In genomic region chr17:61065263-61065773, GRCh38 we compare ENCODE assay signal across 10 cellular contexts.
A peak's percentile ranks its signal among the peaks of the same experiment; 100 is the strongest.
DNase-seq lines count a peak whose midpoint lies in the region; ATAC-seq, FAIRE-seq and TF ChIP-seq lines count a peak whose summit lies in the region.
"Had no signal": no experiment of that assay in that cellular context is flagged by ENCODE, and none has a peak within 500 bp of the region (broad histone marks: within the 10 kb centered on the region; RNA-seq: fewer than 3 reads in every experiment).

No MANE protein-coding gene starts in this region.

- peak; percentile 52 for DNase-seq in AG20443 (ENCODE audit: low spot score)
- DNase-seq in HFFc6 = peak; percentile 24
- DNase-seq in K562 (ENCODE audit: extremely low read depth in 1 of 4, low spot score in 3 of 4) = no peak
- peak; percentile 34 for DNase-seq in mesenchymal stem cell
- no peak for DNase-seq in effector CD4-positive, alpha-beta T cell
- DNase-seq in activated CD4-positive, CD25-positive, alpha-beta regulatory T cell (lab: John Stamatoyannopoulos, UW) = no peak
- no peak for DNase-seq in endothelial cell (ENCODE audit: low spot score)
- DNase-seq: activated CD4-positive, alpha-beta T cell treated with anti-CD3 and anti-CD28 coated beads for 4 hours had no signal

- no peak overlapping the region for H2BK12ac ChIP-seq in mesenchymal stem cell (ENCODE audit: low read length in 2 of 2)

- no peak overlapping the region for H3K23ac ChIP-seq in mesenchymal stem cell (ENCODE audit: low read length in 2 of 2)

- intact Hi-C loops in K562 (cut with micrococcal nuclease) = no loop called here

- H3K27ac Mint-ChIP-seq in HFFc6 = peak overlapping the region; percentile 57
- no peak overlapping the region for H3K27ac Mint-ChIP-seq in endothelial cell (ENCODE audit: unreplicated experiment)
- H3K27ac Mint-ChIP-seq: activated naive CD4-positive, alpha-beta T cell treated with anti-CD3 and anti-CD28 coated beads, Interleukin-2, amount 50 U/mL, for 72 hours had no signal

- H3K36me3 ChIP-seq in K562 (ENCODE audit: control insufficient read depth, insufficient read depth, low read length) (no peaks in the 10 kb centered on the region), mesenchymal stem cell (ENCODE audit: control insufficient read depth in 1 of 2, insufficient read depth in 2 of 2, low read depth in 1 of 2, low read length in 2 of 2) (no peaks in the 10 kb centered on the region)

- no peaks in the 10 kb centered on the region for H4K20me1 ChIP-seq in K562 (replicated peaks; ENCODE audit: control insufficient read depth, insufficient read depth, low read length)

- no peaks in the 10 kb centered on the region for H3K79me2 ChIP-seq in K562 (ENCODE audit: control insufficient read depth, insufficient read depth, low read length)

- BruUV-seq in K562 (replicated peaks; lab: Mats Ljungman, UMichigan) = no TSS peak

- no peak for FAIRE-seq in K562 (lab: Jason Lieb, UNC)

- H3K9ac ChIP-seq in K562 (ENCODE audit: insufficient read depth in 1 of 2, low read depth in 2 of 2, low read length in 2 of 2) = no peak overlapping the region
- peak overlapping the region; percentile 48 for H3K9ac ChIP-seq in mesenchymal stem cell (ENCODE audit: low read length)

- TF ChIP-seq POLR2A in K562 (conservative IDR thresholded peaks at IDR 0.05) = no peak

- H3K79me1 ChIP-seq in mesenchymal stem cell (replicated peaks; ENCODE audit: low read length, poor library complexity, severe bottlenecking) = no peaks in the 10 kb centered on the region

- no peak overlapping the region for H2BK15ac ChIP-seq in mesenchymal stem cell (ENCODE audit: low read depth, poor library complexity, severe bottlenecking)

- TF ChIP-seq CTCF in HFFc6 (IDR thresholded peaks at IDR 0.05) = no peak
- no peak for TF ChIP-seq CTCF in K562 (IDR thresholded peaks at IDR 0.05 in 2 of 3, conservative IDR thresholded peaks at IDR 0.05 in 1 of 3; ENCODE audit: insufficient read depth in 2 of 3, low read depth in 1 of 3, low read length in 3 of 3)
- no peak for TF ChIP-seq CTCF in endothelial cell (IDR thresholded peaks at IDR 0.05; ENCODE audit: unreplicated experiment)

- H2AK5ac ChIP-seq in mesenchymal stem cell (ENCODE audit: low read length, severe bottlenecking) = no peak overlapping the region

- H3K4me3 Mint-ChIP-seq in HFFc6 (peak overlapping the region; percentile 51), endothelial cell (ENCODE audit: unreplicated experiment) (no peak overlapping the region)

- in situ Hi-C loops in K562 (cut with MboI) = no loop called here

- no peak overlapping the region for H2BK5ac ChIP-seq in mesenchymal stem cell (ENCODE audit: low read depth, low read length, poor library complexity, severe bottlenecking)

- H3K4me2 ChIP-seq in K562 (ENCODE audit: insufficient read depth, low read length) (no peak overlapping the region), mesenchymal stem cell (ENCODE audit: low read length, poor library complexity, severe bottlenecking) (no peak overlapping the region)

- H3K9me1 ChIP-seq in K562 (ENCODE audit: control insufficient read depth, insufficient read depth, low read length) = no peaks in the 10 kb centered on the region

- H3K27me3 Mint-ChIP-seq in HFFc6 (ENCODE audit: insufficient read depth) (no peaks in the 10 kb centered on the region; the same call in 1 of the 2 replicates), endothelial cell (ENCODE audit: unreplicated experiment) (no peaks in the 10 kb centered on the region)

- no peak overlapping the region for H3K18ac ChIP-seq in mesenchymal stem cell (ENCODE audit: low read depth in 1 of 2, low read length in 2 of 2)

- H4K8ac ChIP-seq in mesenchymal stem cell (ENCODE audit: low read length) = no peak overlapping the region

- H2BK120ac ChIP-seq in mesenchymal stem cell (ENCODE audit: low read depth, low read length) = no peak overlapping the region

- no peaks in the 10 kb centered on the region for H3K9me3 Mint-ChIP-seq in HFFc6
- H3K9me3 Mint-ChIP-seq in endothelial cell (ENCODE audit: unreplicated experiment) = no peaks in the 10 kb centered on the region
- H3K9me3 Mint-ChIP-seq: activated naive CD4-positive, alpha-beta T cell treated with anti-CD3 and anti-CD28 coated beads, Interleukin-2, amount 50 U/mL, for 72 hours had no signal

- H4K91ac ChIP-seq in mesenchymal stem cell (ENCODE audit: low read length) = no peak overlapping the region

- H2AFZ ChIP-seq in K562 (ENCODE audit: low read depth, low read length) (no peak overlapping the region), mesenchymal stem cell (ENCODE audit: low read depth, low read length) (no peak overlapping the region)

- no peaks in the 10 kb centered on the region; a peak in 1 of 5 replicates for H3K4me1 ChIP-seq in K562 (replicated peaks in 1 of 2; ENCODE audit: control insufficient read depth in 2 of 2, insufficient read depth in 2 of 2, low read length in 2 of 2)
- no peaks in the 10 kb centered on the region for H3K4me1 ChIP-seq in mesenchymal stem cell (ENCODE audit: control insufficient read depth, insufficient read depth, low read depth, low read length)

- no peak overlapping the region for H3K4ac ChIP-seq in mesenchymal stem cell (ENCODE audit: low read depth in 1 of 2, low read length in 2 of 2)

- H3K4me3 ChIP-seq in K562 (no peak overlapping the region), mesenchymal stem cell (ENCODE audit: insufficient read depth in 1 of 2, low read depth in 1 of 2, low read length in 2 of 2) (no peak overlapping the region)

- H3K4me1 Mint-ChIP-seq in HFFc6 (ENCODE audit: low read depth) = peaks cover 22% of the 10 kb centered on the region
- H3K4me1 Mint-ChIP-seq in endothelial cell (ENCODE audit: unreplicated experiment) = no peaks in the 10 kb centered on the region

- CTCF ChIA-PET in K562 (lab: Yijun Ruan, JAX; ENCODE audit: low intra/inter-chr PET ratio) = no interaction called here

- TF ChIP-seq EP300 in K562 (IDR thresholded peaks at IDR 0.05; ENCODE audit: low read length) = no peak

- H3K27ac ChIP-seq in K562 (ENCODE audit: extremely low read depth, low read depth, low read length) (no peak overlapping the region), mesenchymal stem cell (ENCODE audit: low read length, poor library complexity, severe bottlenecking) (no peak overlapping the region)

- POLR2A ChIA-PET in K562 (lab: Yijun Ruan, JAX) = interaction anchor here (1.0 kb wide), 1 partner anchor 125 kb away, joined by 3 read pairs; no protein-coding TSS in a partner anchor

- H3K14ac ChIP-seq in mesenchymal stem cell (ENCODE audit: low read length in 2 of 2) = no peak overlapping the region

- 0% methylated on average over 2 of the region's 2 CpGs for WGBS in K562 (ENCODE audit: insufficient coverage, low coverage, missing lambda C conversion rate)
- no CpG with 5 or more reads among the region's 2 CpGs for WGBS in mesenchymal stem cell

- H3K9me3 ChIP-seq in K562 (replicated peaks; ENCODE audit: control insufficient read depth, insufficient read depth, low read depth, low read length) = no peaks in the 10 kb centered on the region
- no peaks in the 10 kb centered on the region for H3K9me3 ChIP-seq in mesenchymal stem cell (ENCODE audit: control insufficient read depth, low read length)

- no peak for TF ChIP-seq RAD21 in K562 (CRISPR knock-in tag; conservative IDR thresholded peaks at IDR 0.05 in 1 of 2, IDR thresholded peaks at IDR 0.05 in 1 of 2)

- no peak for ATAC-seq in K562
- ATAC-seq in GM18502 (IDR thresholded peaks at IDR 0.05; ENCODE audit: poor library complexity, unreplicated experiment) = no peak
- ATAC-seq: activated naive CD4-positive, alpha-beta T cell treated with anti-CD3 and anti-CD28 coated beads, Interleukin-2, amount 50 U/mL, for 72 hours had no signal

- H3K27me3 ChIP-seq in K562 (ENCODE audit: control insufficient read depth in 2 of 2, insufficient read depth in 2 of 2, low read length in 2 of 2) (no peaks in the 10 kb centered on the region; a peak in 1 of 5 replicates), mesenchymal stem cell (ENCODE audit: control insufficient read depth in 1 of 2, insufficient read depth in 1 of 2, low read length in 2 of 2) (no peaks in the 10 kb centered on the region)

- no peaks in the 10 kb centered on the region; the same call in 1 of the 2 replicates for H3K36me3 Mint-ChIP-seq in HFFc6 (ENCODE audit: low read depth)
- H3K36me3 Mint-ChIP-seq in endothelial cell (ENCODE audit: low read depth, unreplicated experiment) = no peaks in the 10 kb centered on the region
- H3K36me3 Mint-ChIP-seq: activated naive CD4-positive, alpha-beta T cell treated with anti-CD3 and anti-CD28 coated beads, Interleukin-2, amount 50 U/mL, for 72 hours had no signal

TF ChIP-seq in K562, 482 proteins besides CTCF, POLR2A, EP300 and RAD21:
- TF ChIP-seq ZNF316 (IDR thresholded peaks at IDR 0.05) (peak; percentile 9; the same call in 1 of the 2 replicates), MXI1 (IDR thresholded peaks at IDR 0.05; ENCODE audit: low read depth, low read length) (no peak), NR2C2 (CRISPR knock-in tag; IDR thresholded peaks at IDR 0.05) (no peak), NR2C2 (tag; IDR thresholded peaks at IDR 0.05) (peak; percentile 20; the same call in 1 of the 2 replicates), ZNF174 (CRISPR knock-in tag; IDR thresholded peaks at IDR 0.05) (no peak), JUND (IDR thresholded peaks at IDR 0.05; ENCODE audit: borderline replicate concordance, low read depth, low read length) (no peak), JUND (tag; IDR thresholded peaks at IDR 0.05; ENCODE audit: borderline replicate concordance, low read depth, low read length) (peak; percentile 21; the same call in 1 of the 3 replicates), TCF7L2 (IDR thresholded peaks at IDR 0.05; ENCODE audit: low read depth, low read length) (no peak)
TF ChIP-seq in K562: peak in this region for 3.

Comparison
In these comparisons a context has a peak if more than half of its experiments do, and no peak if none do; other contexts are left out.
1. DNase-seq: peak in AG20443 (single experiment), HFFc6 (single experiment) and mesenchymal stem cell (single experiment); none in K562 (0 of 4), effector CD4-positive, alpha-beta T cell (single experiment), activated CD4-positive, CD25-positive, alpha-beta regulatory T cell (0 of 4) and endothelial cell (single experiment).